In the genomic region with DNA sequence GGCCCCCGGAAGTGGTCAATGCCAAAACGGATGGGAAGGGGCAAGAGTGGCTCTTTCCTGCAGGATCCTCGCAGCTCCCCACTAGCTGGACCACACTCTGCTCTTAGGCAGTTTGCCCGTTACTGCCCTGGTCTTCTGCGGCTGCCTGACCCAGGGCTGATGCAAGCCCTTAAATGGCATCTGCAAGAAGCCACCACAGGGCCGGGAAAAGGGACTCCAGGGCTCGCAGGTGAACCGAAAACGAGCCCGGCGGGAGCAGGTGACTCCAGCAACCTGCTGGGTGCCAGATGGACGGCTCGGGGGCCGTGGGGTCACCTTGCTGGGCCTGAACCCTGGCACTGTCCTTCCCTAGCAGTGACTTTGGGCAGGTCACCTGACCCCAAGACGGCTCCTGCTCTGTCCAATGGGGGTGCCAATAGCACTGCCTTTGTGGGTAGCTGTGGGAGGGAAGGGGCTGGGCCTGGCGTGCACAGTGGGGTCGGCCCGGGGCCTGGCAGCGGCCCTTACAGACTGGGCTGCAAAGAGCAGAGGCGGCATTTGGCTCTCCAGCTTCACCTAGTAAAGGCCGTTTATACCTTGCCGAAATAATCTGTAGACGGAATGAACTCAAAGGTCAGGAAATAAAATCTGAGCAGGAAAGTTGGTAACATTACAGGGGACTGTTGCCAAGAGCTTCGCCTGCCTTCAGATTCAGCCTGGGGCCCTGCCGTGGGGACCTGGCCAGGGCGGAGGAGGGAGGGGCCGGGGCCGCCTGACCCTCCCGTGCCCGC, we compare ENCODE assay signal across 8 cellular contexts. TPM values are rescaled to one million over a fixed set of nuclear protein-coding genes. Genes with fewer than 3 reads are reported as not detected.
A peak's percentile ranks its signal among the peaks of the same experiment; 100 is the strongest.
DNase-seq lines count a peak whose midpoint lies in the region; ATAC-seq and TF ChIP-seq lines count a peak whose summit lies in the region.

No MANE protein-coding gene starts in this region.

- no peak for TF ChIP-seq CTCF in foreskin fibroblast (IDR thresholded peaks at IDR 0.05; ENCODE audit: low read depth, low read length)
- no peak for TF ChIP-seq CTCF in psoas muscle (IDR thresholded peaks at IDR 0.05)

- no peaks in the 10 kb centered on the region for H3K9me3 ChIP-seq in psoas muscle

- intact Hi-C loops in psoas muscle (cut with DNase I), result no loop called here

- ATAC-seq in HG03095 (IDR thresholded peaks at IDR 0.05; ENCODE audit: unreplicated experiment), result peak; percentile 4
- peak; percentile 10 to 21 (median 14) for ATAC-seq in psoas muscle

- DNase-seq in NCI-H146 (lab: John Stamatoyannopoulos, UW), result peak; percentile 40
- DNase-seq in NCI-H146 treated with DMSO at 0.1 percent for 48 hours (lab: John Stamatoyannopoulos, UW; ENCODE audit: unreplicated experiment), result no peak
- peak; percentile 37 for DNase-seq in UCSD-AML1 (lab: John Stamatoyannopoulos, UW; ENCODE audit: unreplicated experiment)
- DNase-seq in foreskin fibroblast, result peak in 1 of 2 donors; percentile 63
- DNase-seq in psoas muscle, result no peak
- DNase-seq in activated gamma-delta T cell treated with Interleukin-2 at 50 U/mL for 16 hours, result no peak
- DNase-seq in NCI-H345 treated with DMSO at 0.1 percent for 48 hours (lab: John Stamatoyannopoulos, UW; ENCODE audit: unreplicated experiment), result no peak

- H3K27me3 ChIP-seq in psoas muscle (ENCODE audit: insufficient read depth in 3 of 3, low read length in 2 of 3), result no peaks in the 10 kb centered on the region

- H3K4me3 ChIP-seq in foreskin fibroblast (ENCODE audit: low read depth in 1 of 2, low read length in 2 of 2) (peak overlapping the region; percentile 61 to 79), psoas muscle (peak overlapping the region; percentile 93)

- 17 to 33% (median 20%) methylated on average over 29 to 30 of the region's 30 CpGs for WGBS in psoas muscle, 3 donors

- peaks cover 20% of the 10 kb centered on the region for H3K4me1 ChIP-seq in psoas muscle

- peaks cover 2 to 31% of the 10 kb centered on the region in 2 donors for H3K36me3 ChIP-seq in psoas muscle (ENCODE audit: insufficient read depth in 1 of 2, low read depth in 1 of 2)

- peak overlapping the region; percentile 96 for H3K27ac ChIP-seq in psoas muscle

RNA-seq across cellular contexts. Expression of a gene that starts 1.2 kb away (rescaled TPM):
- 10 to 100 TPM; 17.3 to 27.8 (median 22.5) TPM for total RNA-seq in psoas muscle
- 10 to 100 TPM; 28.8 to 49.5 (median 41.3) TPM for polyA plus RNA-seq in psoas muscle

RNA-seq across cellular contexts. Expression of a gene that starts 22.4 kb away (rescaled TPM):
- total RNA-seq in psoas muscle, result 10 to 100 TPM; 18.4 to 33.5 (median 28.0) TPM
- 10 to 100 TPM in 2 of 3 donors, 1 to 10 TPM in 1; 8.5 to 14.0 (median 10.4) TPM for polyA plus RNA-seq in psoas muscle

Comparison
In these comparisons a context has a peak if more than half of its experiments do, and no peak if none do; other contexts are left out.
1. DNase-seq: peak in NCI-H146 (single experiment) and UCSD-AML1 (single experiment); none in NCI-H146 treated with DMSO at 0.1 percent for 48 hours (single experiment), psoas muscle (0 of 2), activated gamma-delta T cell treated with Interleukin-2 at 50 U/mL for 16 hours (single experiment) and NCI-H345 treated with DMSO at 0.1 percent for 48 hours (single experiment).